ENCODE assay signal across 9 cellular contexts in the genomic region with DNA sequence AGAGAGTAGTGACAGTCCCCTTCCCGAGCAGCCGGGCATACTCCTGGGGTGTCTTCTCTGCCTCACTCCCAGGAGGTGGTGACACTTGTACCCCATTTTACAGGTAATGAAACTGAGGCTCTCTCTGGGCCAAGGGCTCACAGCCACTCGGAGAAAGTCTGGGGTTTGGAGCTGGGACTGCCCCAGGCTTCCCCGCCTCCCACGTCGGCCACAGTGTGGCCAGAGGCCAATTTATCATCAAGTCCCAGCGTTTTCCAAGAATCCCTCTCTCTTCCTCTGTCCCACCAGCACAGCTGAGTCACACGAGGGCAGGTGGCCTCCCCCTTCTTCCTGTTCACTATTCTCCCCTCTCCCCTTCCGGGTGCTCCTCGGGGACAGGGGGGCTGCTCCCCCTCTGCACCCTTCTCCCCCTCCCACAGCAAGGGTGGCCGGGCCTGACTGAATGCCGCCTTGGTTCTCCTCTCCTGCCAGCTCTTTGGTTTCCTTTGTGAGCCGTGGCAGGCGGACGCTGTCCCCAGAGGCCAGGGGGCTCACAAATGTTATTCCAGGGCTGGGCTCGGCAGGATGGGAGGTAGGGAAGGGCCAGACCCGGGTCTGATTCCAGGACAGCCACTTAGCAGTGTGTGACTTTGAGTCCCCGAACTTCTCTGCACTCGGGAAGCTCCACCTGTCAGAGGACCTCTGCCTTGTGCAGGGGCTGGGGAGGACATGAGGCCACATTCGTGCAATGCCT. TPM values are rescaled to one million over a fixed set of nuclear protein-coding genes. Genes with fewer than 3 reads are reported as not detected.
DNase-seq lines count a peak whose midpoint lies in the region; ATAC-seq, FAIRE-seq and TF ChIP-seq lines count a peak whose summit lies in the region.
"Had no signal": no experiment of that assay in that cellular context is flagged by ENCODE, and none has a peak within 500 bp of the region (broad histone marks: within the 10 kb centered on the region; RNA-seq: fewer than 3 reads in every experiment).

No MANE protein-coding gene starts in this region.

- H3K4me1 ChIP-seq in keratinocyte (ENCODE audit: control insufficient read depth, extremely low read depth, insufficient read depth, low read length): peaks cover 16% of the 10 kb centered on the region
- H3K4me1 ChIP-seq in stomach smooth muscle (ENCODE audit: control insufficient read depth, insufficient read depth, low read length): peaks cover 31% of the 10 kb centered on the region

- DNase-seq in AG08396 (ENCODE audit: low spot score) (peak; percentile 73), H7 (peak; percentile 63), anterior cingulate cortex (lab: John Stamatoyannopoulos, UW) (peak in 55 of 58 donors; percentile 20 to 86 (median 67)), keratinocyte (ENCODE audit: low read depth, low spot score) (no peak), DMS153 (lab: John Stamatoyannopoulos, UW) (no peak), SIG-M5 (lab: John Stamatoyannopoulos, UW) (no peak)

- H3K9me1 ChIP-seq in keratinocyte (ENCODE audit: control insufficient read depth, extremely low read depth, insufficient read depth, low read length): no peaks in the 10 kb centered on the region

- H4K20me1 ChIP-seq in keratinocyte (ENCODE audit: control insufficient read depth, extremely low read depth, insufficient read depth, low read length): no peaks in the 10 kb centered on the region

- H3K4me2 ChIP-seq in keratinocyte (ENCODE audit: control insufficient read depth, extremely low read depth, insufficient read depth, low read depth, low read length): peak overlapping the region; percentile 57

- dilution Hi-C loops in keratinocyte (cut with MboI; ENCODE audit: extremely low pct_ligation_motif_present, low sequenced_read_pairs): no loop called here

- no peak for ATAC-seq in GM19351 (IDR thresholded peaks at IDR 0.05; ENCODE audit: unreplicated experiment)

- TF ChIP-seq CTCF in keratinocyte (optimal IDR thresholded peaks at IDR 0.05 in 1 of 3, IDR thresholded peaks at IDR 0.05 in 1 of 3, conservative IDR thresholded peaks at IDR 0.05 in 1 of 3; ENCODE audit: extremely low read depth in 1 of 3, insufficient read depth in 2 of 3, low read length in 3 of 3): no peak

- H3K4me3 ChIP-seq in H7 (ENCODE audit: insufficient read depth, low read depth, low read length) (no peak overlapping the region), keratinocyte (ENCODE audit: control insufficient read depth in 2 of 3, extremely low read depth in 1 of 3, insufficient read depth in 2 of 3, low read depth in 1 of 3, low read length in 3 of 3) (no peak overlapping the region), stomach smooth muscle (ENCODE audit: low read length in 2 of 2) (peak overlapping the region; percentile 51 to 66)

- H3K9ac ChIP-seq in keratinocyte (ENCODE audit: control insufficient read depth, extremely low read depth, insufficient read depth, low read length): no peak overlapping the region
- H3K9ac ChIP-seq in stomach smooth muscle (ENCODE audit: low read length in 2 of 2): peak overlapping the region; percentile 36 to 57

- peak; percentile 70 for FAIRE-seq in keratinocyte (lab: Jason Lieb, UNC)
- FAIRE-seq: frontal cortex had no signal

- H3K27ac ChIP-seq in keratinocyte (ENCODE audit: control insufficient read depth, insufficient read depth, low read length) (no peak overlapping the region), stomach smooth muscle (ENCODE audit: low read length) (peak overlapping the region; percentile 49)

- H3K79me2 ChIP-seq in keratinocyte (ENCODE audit: control insufficient read depth, insufficient read depth, low read length): peaks cover 7% of the 10 kb centered on the region

- H3K36me3 ChIP-seq in H7 (replicated peaks; ENCODE audit: control insufficient read depth, insufficient read depth, low read length): no peaks in the 10 kb centered on the region
- H3K36me3 ChIP-seq in keratinocyte (ENCODE audit: control insufficient read depth in 2 of 2, extremely low read depth in 1 of 2, insufficient read depth in 2 of 2, low read length in 2 of 2): no peaks in the 10 kb centered on the region
- no peaks in the 10 kb centered on the region for H3K36me3 ChIP-seq in stomach smooth muscle (ENCODE audit: control insufficient read depth in 2 of 2, insufficient read depth in 2 of 2, low read length in 2 of 2)

- H2AFZ ChIP-seq in keratinocyte (ENCODE audit: control insufficient read depth, low read length): peak overlapping the region; percentile 15

- H3K9me3 ChIP-seq in keratinocyte (ENCODE audit: control insufficient read depth, low read depth, low read length) (peaks cover 7% of the 10 kb centered on the region), stomach smooth muscle (ENCODE audit: control insufficient read depth in 2 of 2, low read length in 2 of 2) (no peaks in the 10 kb centered on the region)

- H3K27me3 ChIP-seq in H7 (ENCODE audit: control insufficient read depth, insufficient read depth, low read length): no peaks in the 10 kb centered on the region
- H3K27me3 ChIP-seq in keratinocyte (ENCODE audit: control insufficient read depth, extremely low read depth, insufficient read depth, low read length): no peaks in the 10 kb centered on the region
- H3K27me3 ChIP-seq in stomach smooth muscle (ENCODE audit: control insufficient read depth in 1 of 2, insufficient read depth in 2 of 2, low read length in 2 of 2): no peaks in the 10 kb centered on the region

RNA-seq across cellular contexts. Expression of a gene that starts 17.7 kb away (rescaled TPM):
- total RNA-seq in H7 (2014; rRNA removed; shearing (Covaris generic)): 30.1 and 43.6 TPM in 2 replicates
- 2.6 to 4.1 TPM (median 3.8 TPM) in 3 replicates for polyA plus RNA-seq in keratinocyte
- 20.4 TPM for polyA plus RNA-seq in keratinocyte (2011; ENCODE audit: low read depth)
- polyA plus RNA-seq in keratinocyte (2011; cell fraction: cytosol; rRNA removed): 2.1 and 5.5 TPM in 2 replicates
- polyA plus RNA-seq in keratinocyte (2011; cell fraction: nucleus; rRNA removed): 8.1 and 12.2 TPM in 2 replicates
- polyA plus RNA-seq in keratinocyte (2012; ENCODE audit: low replicate concordance): 8.4 and 18.0 TPM in 2 replicates
- polyA minus RNA-seq in keratinocyte: 5.5 to 21.8 TPM (median 5.9 TPM) in 3 replicates
- polyA minus RNA-seq in keratinocyte (2011; cell fraction: cytosol; rRNA and poly(A)+ RNA removed): 10.0 TPM
- 9.7 and 13.0 TPM in 2 replicates for polyA minus RNA-seq in keratinocyte (2011; cell fraction: nucleus; rRNA and poly(A)+ RNA removed)

RNA-seq across cellular contexts. Expression of a gene that starts 52.7 kb away (rescaled TPM):
- 109 and 126 TPM in 2 replicates for total RNA-seq in H7 (2014; rRNA removed; shearing (Covaris generic))
- polyA plus RNA-seq in keratinocyte: 14.5 to 24.9 TPM (median 24.7 TPM) in 3 replicates
- polyA plus RNA-seq in keratinocyte (2011; ENCODE audit: low read depth): 12.6 TPM
- polyA plus RNA-seq in keratinocyte (2011; cell fraction: cytosol; rRNA removed): 15.3 and 16.2 TPM in 2 replicates
- polyA plus RNA-seq in keratinocyte (2011; cell fraction: nucleus; rRNA removed): 10.3 and 11.2 TPM in 2 replicates
- 8.9 and 30.6 TPM in 2 replicates for polyA plus RNA-seq in keratinocyte (2012; ENCODE audit: low replicate concordance)
- 18.9 to 38.2 TPM (median 29.1 TPM) in 3 replicates for polyA minus RNA-seq in keratinocyte
- polyA minus RNA-seq in keratinocyte (2011; cell fraction: cytosol; rRNA and poly(A)+ RNA removed): 11.1 TPM
- 4.7 and 8.5 TPM in 2 replicates for polyA minus RNA-seq in keratinocyte (2011; cell fraction: nucleus; rRNA and poly(A)+ RNA removed)

Comparison
In these comparisons a context has a peak if more than half of its experiments do, and no peak if none do; other contexts are left out.
1. DNase-seq: peak in AG08396 (single experiment), H7 (single experiment) and anterior cingulate cortex (55 of 58); none in keratinocyte (single experiment), DMS153 (single experiment) and SIG-M5 (single experiment).
2. H3K4me3 ChIP-seq: peak in stomach smooth muscle (2 of 2); none in H7 (single experiment) and keratinocyte (0 of 3).